2 cellular contexts compared by ENCODE assay signal in the genomic region with DNA sequence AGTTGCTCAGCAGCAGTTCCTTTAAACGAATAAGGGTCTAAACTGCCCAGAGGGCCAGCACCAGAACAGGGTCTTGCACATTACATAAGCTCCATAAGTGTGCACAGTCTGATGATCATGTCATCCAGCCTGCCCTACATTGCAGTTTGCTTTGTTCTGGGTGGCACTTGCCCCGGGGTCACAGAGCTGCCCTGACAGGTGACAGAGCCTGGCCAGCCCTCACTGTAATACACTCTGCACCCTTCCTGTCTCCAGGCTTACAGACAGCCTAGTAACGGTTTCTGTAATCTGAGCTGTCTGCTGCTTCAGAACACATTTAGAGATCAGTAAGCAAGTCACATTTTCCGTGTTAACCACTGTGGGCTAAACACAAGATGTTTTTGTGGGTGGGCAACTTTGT.
TF ChIP-seq lines count a peak whose summit lies in the region.

No MANE protein-coding gene starts in this region.

TF ChIP-seq in WTC11, 78 proteins besides CTCF, POLR2A, EP300 and RAD21 (continued from another document):
- TF ChIP-seq, protein P1, sequence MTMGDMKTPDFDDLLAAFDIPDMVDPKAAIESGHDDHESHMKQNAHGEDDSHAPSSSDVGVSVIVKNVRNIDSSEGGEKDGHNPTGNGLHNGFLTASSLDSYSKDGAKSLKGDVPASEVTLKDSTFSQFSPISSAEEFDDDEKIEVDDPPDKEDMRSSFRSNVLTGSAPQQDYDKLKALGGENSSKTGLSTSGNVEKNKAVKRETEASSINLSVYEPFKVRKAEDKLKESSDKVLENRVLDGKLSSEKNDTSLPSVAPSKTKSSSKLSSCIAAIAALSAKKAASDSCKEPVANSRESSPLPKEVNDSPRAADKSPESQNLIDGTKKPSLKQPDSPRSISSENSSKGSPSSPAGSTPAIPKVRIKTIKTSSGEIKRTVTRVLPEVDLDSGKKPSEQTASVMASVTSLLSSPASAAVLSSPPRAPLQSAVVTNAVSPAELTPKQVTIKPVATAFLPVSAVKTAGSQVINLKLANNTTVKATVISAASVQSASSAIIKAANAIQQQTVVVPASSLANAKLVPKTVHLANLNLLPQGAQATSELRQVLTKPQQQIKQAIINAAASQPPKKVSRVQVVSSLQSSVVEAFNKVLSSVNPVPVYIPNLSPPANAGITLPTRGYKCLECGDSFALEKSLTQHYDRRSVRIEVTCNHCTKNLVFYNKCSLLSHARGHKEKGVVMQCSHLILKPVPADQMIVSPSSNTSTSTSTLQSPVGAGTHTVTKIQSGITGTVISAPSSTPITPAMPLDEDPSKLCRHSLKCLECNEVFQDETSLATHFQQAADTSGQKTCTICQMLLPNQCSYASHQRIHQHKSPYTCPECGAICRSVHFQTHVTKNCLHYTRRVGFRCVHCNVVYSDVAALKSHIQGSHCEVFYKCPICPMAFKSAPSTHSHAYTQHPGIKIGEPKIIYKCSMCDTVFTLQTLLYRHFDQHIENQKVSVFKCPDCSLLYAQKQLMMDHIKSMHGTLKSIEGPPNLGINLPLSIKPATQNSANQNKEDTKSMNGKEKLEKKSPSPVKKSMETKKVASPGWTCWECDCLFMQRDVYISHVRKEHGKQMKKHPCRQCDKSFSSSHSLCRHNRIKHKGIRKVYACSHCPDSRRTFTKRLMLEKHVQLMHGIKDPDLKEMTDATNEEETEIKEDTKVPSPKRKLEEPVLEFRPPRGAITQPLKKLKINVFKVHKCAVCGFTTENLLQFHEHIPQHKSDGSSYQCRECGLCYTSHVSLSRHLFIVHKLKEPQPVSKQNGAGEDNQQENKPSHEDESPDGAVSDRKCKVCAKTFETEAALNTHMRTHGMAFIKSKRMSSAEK (CRISPR knock-in tag; IDR thresholded peaks at IDR 0.05; ENCODE audit: borderline replicate concordance) = no peak
- TF ChIP-seq ZNF425 (CRISPR knock-in tag; conservative IDR thresholded peaks at IDR 0.05) = no peak
TF ChIP-seq in WTC11: peak in this region for 0.

TF ChIP-seq in HepG2, 621 proteins besides CTCF, POLR2A, EP300 and RAD21 (continued from another document):
- TF ChIP-seq, protein P2, sequence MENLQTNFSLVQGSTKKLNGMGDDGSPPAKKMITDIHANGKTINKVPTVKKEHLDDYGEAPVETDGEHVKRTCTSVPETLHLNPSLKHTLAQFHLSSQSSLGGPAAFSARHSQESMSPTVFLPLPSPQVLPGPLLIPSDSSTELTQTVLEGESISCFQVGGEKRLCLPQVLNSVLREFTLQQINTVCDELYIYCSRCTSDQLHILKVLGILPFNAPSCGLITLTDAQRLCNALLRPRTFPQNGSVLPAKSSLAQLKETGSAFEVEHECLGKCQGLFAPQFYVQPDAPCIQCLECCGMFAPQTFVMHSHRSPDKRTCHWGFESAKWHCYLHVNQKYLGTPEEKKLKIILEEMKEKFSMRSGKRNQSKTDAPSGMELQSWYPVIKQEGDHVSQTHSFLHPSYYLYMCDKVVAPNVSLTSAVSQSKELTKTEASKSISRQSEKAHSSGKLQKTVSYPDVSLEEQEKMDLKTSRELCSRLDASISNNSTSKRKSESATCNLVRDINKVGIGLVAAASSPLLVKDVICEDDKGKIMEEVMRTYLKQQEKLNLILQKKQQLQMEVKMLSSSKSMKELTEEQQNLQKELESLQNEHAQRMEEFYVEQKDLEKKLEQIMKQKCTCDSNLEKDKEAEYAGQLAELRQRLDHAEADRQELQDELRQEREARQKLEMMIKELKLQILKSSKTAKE (CRISPR knock-in tag; IDR thresholded peaks at IDR 0.05; ENCODE audit: borderline replicate concordance) = peak; percentile 28; the same call in 1 of the 2 replicates
- TF ChIP-seq, protein P3, sequence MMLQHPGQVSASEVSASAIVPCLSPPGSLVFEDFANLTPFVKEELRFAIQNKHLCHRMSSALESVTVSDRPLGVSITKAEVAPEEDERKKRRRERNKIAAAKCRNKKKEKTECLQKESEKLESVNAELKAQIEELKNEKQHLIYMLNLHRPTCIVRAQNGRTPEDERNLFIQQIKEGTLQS (CRISPR knock-in tag; IDR thresholded peaks at IDR 0.05) = no peak
- 0 out of 2 replicates have a peak, but pooled peaks have one; percentile 49 for TF ChIP-seq ZMYM4 (CRISPR knock-in tag; IDR thresholded peaks at IDR 0.05)
- TF ChIP-seq RARA (CRISPR knock-in tag; IDR thresholded peaks at IDR 0.05) = peak; percentile 76
- TF ChIP-seq NR2F2 (IDR thresholded peaks at IDR 0.05; ENCODE audit: borderline replicate concordance, low read depth) = peak; percentile 44; the same call in 1 of the 2 replicates
- TF ChIP-seq NR2F6 (IDR thresholded peaks at IDR 0.05) = no peak
- peak; percentile 71 for TF ChIP-seq NR2F6 (CRISPR knock-in tag; IDR thresholded peaks at IDR 0.05)
- TF ChIP-seq SAP130 (CRISPR knock-in tag; IDR thresholded peaks at IDR 0.05; ENCODE audit: low read depth) = peak; percentile 49
- no peak for TF ChIP-seq SOX6 (IDR thresholded peaks at IDR 0.05)
- TF ChIP-seq SOX6 (CRISPR knock-in tag; IDR thresholded peaks at IDR 0.05) = 0 out of 2 replicates have a peak, but pooled peaks have one; percentile 27
- TF ChIP-seq ZNF138 (CRISPR knock-in tag; IDR thresholded peaks at IDR 0.05; ENCODE audit: low read depth) = no peak
- peak; percentile 66; the same call in 1 of the 2 replicates for TF ChIP-seq SIX1 (CRISPR knock-in tag; IDR thresholded peaks at IDR 0.05; ENCODE audit: borderline replicate concordance)
- peak; percentile 31 to 45; a peak in 1 of 4 replicates for TF ChIP-seq NR2F1 (CRISPR knock-in tag; IDR thresholded peaks at IDR 0.05)
- TF ChIP-seq GLI4 (CRISPR knock-in tag; IDR thresholded peaks at IDR 0.05; ENCODE audit: borderline replicate concordance) = no peak
- TF ChIP-seq MEIS2 (CRISPR knock-in tag; IDR thresholded peaks at IDR 0.05) = 0 out of 2 replicates have a peak, but pooled peaks have one; percentile 30
- peak; percentile 54; the same call in 1 of the 2 replicates for TF ChIP-seq PITX1 (CRISPR knock-in tag; IDR thresholded peaks at IDR 0.05)
- 0 out of 2 replicates have a peak, but pooled peaks have one; percentile 22 for TF ChIP-seq PHF21A (CRISPR knock-in tag; IDR thresholded peaks at IDR 0.05)
- peak; percentile 41; the same call in 1 of the 2 replicates for TF ChIP-seq RXRA (CRISPR knock-in tag; IDR thresholded peaks at IDR 0.05)
TF ChIP-seq in HepG2: peak in this region for 21.
